ENCODE assay signal across 14 cellular contexts in genomic region chr2:231531408-231532188, GRCh38. TPM values are rescaled to one million over a fixed set of nuclear protein-coding genes. Genes with fewer than 3 reads are reported as not detected.
DNase-seq lines count a peak whose midpoint lies in the region; ATAC-seq and TF ChIP-seq lines count a peak whose summit lies in the region.
"Had no signal": no experiment of that assay in that cellular context is flagged by ENCODE, and none has a peak within 500 bp of the region (broad histone marks: within the 10 kb centered on the region; RNA-seq: fewer than 3 reads in every experiment).

No MANE protein-coding gene starts in this region.

- H3K9me3 ChIP-seq in BLaER1, result no peaks in the 10 kb centered on the region
- H3K9me3 ChIP-seq in Caco-2, result no peaks in the 10 kb centered on the region
- H3K9me3 ChIP-seq: BE2C, thoracic aorta had no signal

- H3K4me2 ChIP-seq in BLaER1, result peak overlapping the region; percentile 16

- H3K36me3 Mint-ChIP-seq in Caco-2 (ENCODE audit: insufficient read depth, unreplicated experiment) (no peaks in the 10 kb centered on the region), naive B cell (no peaks in the 10 kb centered on the region), osteocyte (ENCODE audit: unreplicated experiment) (no peaks in the 10 kb centered on the region)

- H3K27me3 ChIP-seq in BLaER1 (peaks cover 8% of the 10 kb centered on the region), Caco-2 (replicated peaks; ENCODE audit: control insufficient read depth, insufficient read depth, low read length) (no peaks in the 10 kb centered on the region)
- H3K27me3 ChIP-seq: BE2C had no signal

- H3K9me3 Mint-ChIP-seq in Caco-2 (ENCODE audit: unreplicated experiment) (no peaks in the 10 kb centered on the region), naive B cell (no peaks in the 10 kb centered on the region), osteocyte (ENCODE audit: unreplicated experiment) (no peaks in the 10 kb centered on the region)

- BruUV-seq in Caco-2 (replicated peaks; lab: Mats Ljungman, UMichigan), result no TSS peak

- no peak overlapping the region for H3K9ac ChIP-seq in BLaER1

- H3K27me3 Mint-ChIP-seq in Caco-2 (ENCODE audit: insufficient read depth, unreplicated experiment) (no peaks in the 10 kb centered on the region), naive B cell (peaks cover 10 to 37% (median 28%) of the 10 kb centered on the region in 3 donors), osteocyte (ENCODE audit: unreplicated experiment) (peaks cover 18% of the 10 kb centered on the region)

- H4K20me1 ChIP-seq in BLaER1, result no peaks in the 10 kb centered on the region

- no peak overlapping the region for H3K4me3 ChIP-seq in BLaER1
- H3K4me3 ChIP-seq in Caco-2 (ENCODE audit: low read depth, low read length), result no peak overlapping the region
- H3K4me3 ChIP-seq: cardiac muscle cell had no signal

- H3K4me3 Mint-ChIP-seq in Caco-2 (ENCODE audit: unreplicated experiment) (no peak overlapping the region), naive B cell (peak overlapping the region; percentile 56 to 77 (median 65)), osteocyte (ENCODE audit: unreplicated experiment) (no peak overlapping the region)

- H3K4me1 ChIP-seq in BLaER1 (peaks cover 51% of the 10 kb centered on the region), Caco-2 (peaks cover 16% of the 10 kb centered on the region)
- H3K4me1 ChIP-seq: BE2C had no signal

- TF ChIP-seq CTCF in Caco-2 (IDR thresholded peaks at IDR 0.05; ENCODE audit: insufficient read depth in 1 of 2, low read depth in 1 of 2, low read length in 1 of 2, severe bottlenecking in 1 of 2, unreplicated experiment in 1 of 2) (no peak), osteocyte (IDR thresholded peaks at IDR 0.05) (no peak)

- no peak overlapping the region for H3K27ac ChIP-seq in BLaER1
- H3K27ac ChIP-seq: cardiac muscle cell, thoracic aorta had no signal

- CTCF ChIA-PET in Caco-2 (lab: Charles Lee), result interaction anchor here (2.0 kb wide), 1 partner anchor 14 kb away, joined by 6 read pairs; no protein-coding TSS in a partner anchor

- no peak for ATAC-seq in naive B cell (ENCODE audit: low read depth in 2 of 2)
- no peak for ATAC-seq in HG03469 (IDR thresholded peaks at IDR 0.05; ENCODE audit: unreplicated experiment)
- ATAC-seq: left lobe of liver had no signal

- DNase-seq in Caco-2, result no peak
- peak; percentile 24 for DNase-seq in astrocyte of the hippocampus (ENCODE audit: low read depth, low spot score)
- DNase-seq in naive B cell, result no peak
- no peak for DNase-seq in NCI-H1092 treated with DMSO at 0.1 percent for 48 hours (lab: John Stamatoyannopoulos, UW)
- no peak for DNase-seq in osteocyte (ENCODE audit: extremely low spot score, unreplicated experiment)
- no peak for DNase-seq in pons (ENCODE audit: low spot score)
- DNase-seq: BE2C, NCI-H345 had no signal

- H3K36me3 ChIP-seq in BLaER1 (no peaks in the 10 kb centered on the region), Caco-2 (ENCODE audit: control insufficient read depth, insufficient read depth, low read length) (no peaks in the 10 kb centered on the region)
- H3K36me3 ChIP-seq: BE2C, cardiac muscle cell, thoracic aorta had no signal

- H3K27ac Mint-ChIP-seq in Caco-2 (ENCODE audit: unreplicated experiment), result peak overlapping the region; percentile 89
- H3K27ac Mint-ChIP-seq in naive B cell, result peak overlapping the region in 1 of 6 donors; percentile 90
- no peak overlapping the region for H3K27ac Mint-ChIP-seq in osteocyte (ENCODE audit: unreplicated experiment)

- POLR2A ChIA-PET in Caco-2 (lab: Charles Lee), result no interaction called here

- no peaks in the 10 kb centered on the region for H3K4me1 Mint-ChIP-seq in Caco-2 (ENCODE audit: low read depth, unreplicated experiment)
- peaks cover 13 to 22% (median 17%) of the 10 kb centered on the region in 3 donors for H3K4me1 Mint-ChIP-seq in naive B cell
- H3K4me1 Mint-ChIP-seq in osteocyte (ENCODE audit: unreplicated experiment), result peaks cover 4% of the 10 kb centered on the region

- intact Hi-C loops in Caco-2 (cut with micrococcal nuclease; ENCODE audit: unreplicated experiment), result no loop called here

RNA-seq across cellular contexts. Expression of gene NMUR1, which starts 1.4 kb away (rescaled TPM):
- total RNA-seq in Caco-2 (2022) (not detected in 2 replicates), osteocyte (not detected in 2 replicates)
- under 1 TPM in 1 of 6 donors, not detected in 5; 0.19 TPM for polyA plus RNA-seq in naive B cell (ENCODE audit: low read depth in 6 of 6)
- total RNA-seq: HT1080 had no signal
- polyA plus RNA-seq: cardiac muscle cell had no signal

Comparison
In these comparisons a context has a peak if more than half of its experiments do, and no peak if none do; other contexts are left out.
1. H3K4me3 Mint-ChIP-seq: peak in naive B cell (8 of 8); none in Caco-2 (single experiment) and osteocyte (single experiment).